8 cellular contexts compared by ENCODE assay signal in genomic region chr6:89122625-89123024, GRCh38. TPM values are rescaled to one million over a fixed set of nuclear protein-coding genes. Genes with fewer than 3 reads are reported as not detected.
DNase-seq lines count a peak whose midpoint lies in the region; ATAC-seq and TF ChIP-seq lines count a peak whose summit lies in the region.

No MANE protein-coding gene starts in this region.

- peak; percentile 53 for TF ChIP-seq CTCF in DND-41 (IDR thresholded peaks at IDR 0.05; ENCODE audit: borderline replicate concordance, extremely low read depth, low read length, poor library complexity, severe bottlenecking)
- TF ChIP-seq CTCF in RWPE1 (conservative IDR thresholded peaks at IDR 0.05; ENCODE audit: low read depth): peak; percentile 67
- peak in 5 of 6 experiments; percentile 24 to 55 (median 26) for TF ChIP-seq CTCF in esophagus squamous epithelium (IDR thresholded peaks at IDR 0.05)
- peak in 3 of 4 experiments; percentile 25 to 74 (median 67) for TF ChIP-seq CTCF in prostate gland (IDR thresholded peaks at IDR 0.05)

- ATAC-seq in DND-41 (ENCODE audit: insufficient read depth, low read depth): peak; percentile 74; the same call in 2 of the 3 replicates

- H3K79me2 ChIP-seq in DND-41 (ENCODE audit: insufficient read depth, low read length): no peaks in the 10 kb centered on the region

- H3K27ac ChIP-seq in DND-41 (ENCODE audit: low read length) (no peak overlapping the region), RWPE1 (no peak overlapping the region), esophagus squamous epithelium (no peak overlapping the region), prostate gland (no peak overlapping the region)

- H3K9ac ChIP-seq in DND-41 (ENCODE audit: low read depth, low read length): no peak overlapping the region

- H3K27me3 ChIP-seq in DND-41 (ENCODE audit: insufficient read depth, low read length, poor library complexity) (no peaks in the 10 kb centered on the region), esophagus squamous epithelium (peaks cover 0 to 3% (median 0%) of the 10 kb centered on the region in 4 donors), prostate gland (replicated peaks; ENCODE audit: insufficient read depth) (no peaks in the 10 kb centered on the region)

- POLR2A ChIA-PET in RWPE1 (lab: Yijun Ruan, JAX; ENCODE audit: low non-redundant PET): no interaction called here

- H3K4me1 ChIP-seq in DND-41 (ENCODE audit: insufficient read depth, low read length): no peaks in the 10 kb centered on the region
- peaks cover 0 to 12% (median 0%) of the 10 kb centered on the region in 3 donors for H3K4me1 ChIP-seq in esophagus squamous epithelium
- H3K4me1 ChIP-seq in prostate gland (replicated peaks): no peaks in the 10 kb centered on the region

- CTCF ChIA-PET in RWPE1 (lab: Yijun Ruan, JAX): interaction anchor here (0.6 to 1.7 kb wide), 5 partner anchors 41 to 249 kb away, joined by 3 to 11 read pairs (median 3); no protein-coding TSS in a partner anchor

- no peaks in the 10 kb centered on the region for H3K36me3 ChIP-seq in DND-41 (ENCODE audit: insufficient read depth, low read length)
- no peaks in the 10 kb centered on the region for H3K36me3 ChIP-seq in esophagus squamous epithelium
- no peaks in the 10 kb centered on the region for H3K36me3 ChIP-seq in prostate gland

- H2AFZ ChIP-seq in DND-41 (ENCODE audit: low read depth, low read length): no peak overlapping the region

- H3K9me3 ChIP-seq in DND-41 (ENCODE audit: insufficient read depth, low read length, severe bottlenecking) (no peaks in the 10 kb centered on the region), esophagus squamous epithelium (no peaks in the 10 kb centered on the region), prostate gland (no peaks in the 10 kb centered on the region)

- peak; percentile 33 for DNase-seq in 8988T
- DNase-seq in DND-41: no peak
- peak; percentile 65 for DNase-seq in HT-29 (ENCODE audit: low spot score)
- peak; percentile 36 for DNase-seq in RWPE1 (ENCODE audit: low spot score)
- DNase-seq in esophagus squamous epithelium (lab: John Stamatoyannopoulos, UW): no peak
- no peak for DNase-seq in prostate gland (ENCODE audit: low spot score)
- no peak for DNase-seq in activated CD4-positive, alpha-beta T cell treated with anti-CD3 and anti-CD28 coated beads, Interleukin-2, amount 50 U/mL, for 48 hours
- DNase-seq in central memory CD4-positive, alpha-beta T cell: no peak

- H3K4me3 ChIP-seq in DND-41 (ENCODE audit: low read depth in 1 of 2, low read length in 2 of 2): no peak overlapping the region
- no peak overlapping the region for H3K4me3 ChIP-seq in esophagus squamous epithelium
- H3K4me3 ChIP-seq in prostate gland: no peak overlapping the region

- H4K20me1 ChIP-seq in DND-41 (ENCODE audit: insufficient read depth, low read length): no peaks in the 10 kb centered on the region

- intact Hi-C loops in esophagus squamous epithelium (cut with DNase I): loop anchor here (10.0 kb wide), 1 partner anchor 122 kb away; no protein-coding TSS in a partner anchor
- intact Hi-C loops in prostate gland (cut with DNase I): loop anchor here (5.0 kb wide), 1 partner anchor 120 kb away; no protein-coding TSS in a partner anchor

- TF ChIP-seq POLR2A in esophagus squamous epithelium (IDR thresholded peaks at IDR 0.05) (no peak), prostate gland (IDR thresholded peaks at IDR 0.05) (no peak)

- H3K4me2 ChIP-seq in DND-41 (ENCODE audit: insufficient read depth, low read length): no peak overlapping the region

RNA-seq across cellular contexts. Expression of gene SRSF12, which starts 4.8 kb away (rescaled TPM):
- not detected in 2 replicates for total RNA-seq in HT-29 (2014; rRNA removed; shearing (Covaris generic))
- under 1 TPM; 0.19 to 0.44 (median 0.38) TPM for total RNA-seq in esophagus squamous epithelium
- total RNA-seq in prostate gland: 1 to 10 TPM; 1.0 to 5.7 TPM

RNA-seq across cellular contexts. Expression of gene PM20D2, which starts 23.2 kb away (rescaled TPM):
- 29.0 and 30.7 TPM in 2 replicates for total RNA-seq in HT-29 (2014; rRNA removed; shearing (Covaris generic))
- total RNA-seq in esophagus squamous epithelium (10 to 100 TPM; 11.9 to 19.0 (median 17.8) TPM), prostate gland (10 to 100 TPM; 11.9 to 48.4 TPM)

RNA-seq across cellular contexts. Expression of gene PNRC1, which starts 42.1 kb away (rescaled TPM):
- total RNA-seq in HT-29 (2014; rRNA removed; shearing (Covaris generic)): 17.8 and 19.4 TPM in 2 replicates
- total RNA-seq in esophagus squamous epithelium (100 to 1,000 TPM in 1 of 4 donors, 10 to 100 TPM in 3; 55.0 to 168 (median 85.4) TPM), prostate gland (100 to 1,000 TPM; 216 to 273 TPM)

Comparison
In these comparisons a context has a peak if more than half of its experiments do, and no peak if none do; other contexts are left out.
1. DNase-seq: peak in 8988T (single experiment), HT-29 (single experiment) and RWPE1 (single experiment); none in DND-41 (single experiment), esophagus squamous epithelium (single experiment), prostate gland (single experiment), activated CD4-positive, alpha-beta T cell treated with anti-CD3 and anti-CD28 coated beads, Interleukin-2, amount 50 U/mL, for 48 hours (0 of 2) and central memory CD4-positive, alpha-beta T cell (single experiment).
2. Peak in every context shown above with its lines, with median percentiles within 50 percentile points of each other: CTCF ChIP-seq.